In genomic region chr15:56341201-56341600, GRCh38 we compare ENCODE assay signal across 15 cellular contexts. TPM values are rescaled to one million over a fixed set of nuclear protein-coding genes. Genes with fewer than 3 reads are reported as not detected.
A peak's percentile ranks its signal among the peaks of the same experiment; 100 is the strongest.
DNase-seq lines count a peak whose midpoint lies in the region; ATAC-seq lines count a peak whose summit lies in the region.
"Had no signal": no experiment of that assay in that cellular context is flagged by ENCODE, and none has a peak within 500 bp of the region (broad histone marks: within the 10 kb centered on the region; RNA-seq: fewer than 3 reads in every experiment).

No MANE protein-coding gene starts in this region.

- H3K9me3 ChIP-seq in SJCRH30 (replicated peaks) = peaks cover 3% of the 10 kb centered on the region; the same call in 1 of the 2 replicates

- H3K27ac ChIP-seq in SJCRH30 = no peak overlapping the region

- H3K27me3 ChIP-seq in SJCRH30 = no peaks in the 10 kb centered on the region

- DNase-seq in HT1080 (ENCODE audit: low read depth) (peak; percentile 50), SJCRH30 (peak; percentile 34 to 43), renal cortical epithelial cell (ENCODE audit: low read depth) (peak; percentile 55), mesenteric fat pad (ENCODE audit: low spot score) (no peak)
- no peak for DNase-seq in stimulated activated CD4-positive, alpha-beta T cell treated with anti-CD3 and anti-CD28 coated beads, Interleukin-2, amount 100 ng/mL, for 24 hours
- DNase-seq: CD4-positive, CD25-positive, alpha-beta regulatory T cell; DND-41; NCI-H1092 treated with DMSO at 0.1 percent for 48 hours; NCI-H1694 treated with DMSO at 0.1 percent for 48 hours; NCI-H446; NCI-H774; SHP77 treated with DMSO at 0.1 percent for 48 hours had no signal

- H3K36me3 ChIP-seq in SJCRH30 = no peaks in the 10 kb centered on the region

- ATAC-seq in esophagus mucosa (peak; percentile 57), GM19397 (IDR thresholded peaks at IDR 0.05; ENCODE audit: unreplicated experiment) (no peak), GM19463 (IDR thresholded peaks at IDR 0.05; ENCODE audit: unreplicated experiment) (no peak)

- peaks cover 17% of the 10 kb centered on the region for H3K4me1 ChIP-seq in SJCRH30

- no peak overlapping the region for H3K4me3 ChIP-seq in SJCRH30

RNA-seq across cellular contexts. Expression of gene TEX9, which starts 24.0 kb away (rescaled TPM):
- total RNA-seq in HT1080 (2014; rRNA removed; shearing (Covaris generic)) = 1.2 and 2.1 TPM in 2 replicates
- 2.3 and 2.4 TPM in 2 replicates for polyA plus RNA-seq in HT1080 (2015; cell fraction: cytosol; rRNA removed)
- polyA plus RNA-seq in HT1080 (2015; cell fraction: nucleus; rRNA removed) = 2.7 and 3.7 TPM in 2 replicates
- total RNA-seq in SJCRH30 (2014; rRNA removed; shearing (Covaris generic)) = 3.4 and 4.4 TPM in 2 replicates
- total RNA-seq in esophagus mucosa (9.2 TPM), renal cortical epithelial cell (7.5 and 34.4 TPM in 2 replicates), mesenteric fat pad (1.6 TPM)

Comparison
In these comparisons a context has a peak if more than half of its experiments do, and no peak if none do; other contexts are left out.
1. DNase-seq: peak in HT1080 (single experiment), SJCRH30 (2 of 2) and renal cortical epithelial cell (single experiment); none in mesenteric fat pad (single experiment) and stimulated activated CD4-positive, alpha-beta T cell treated with anti-CD3 and anti-CD28 coated beads, Interleukin-2, amount 100 ng/mL, for 24 hours (0 of 2).